ENCODE assay signal across 1 cellular context in genomic region chr3:17431004-17431403, GRCh38.
TF ChIP-seq lines count a peak whose summit lies in the region.

No MANE protein-coding gene starts in this region.

TF ChIP-seq in K562, 482 proteins besides CTCF, POLR2A, EP300 and RAD21 (continued from another document):
- TF ChIP-seq SMC3 (conservative IDR thresholded peaks at IDR 0.05; ENCODE audit: insufficient read depth, low read depth, low read length), result peak; percentile 58; the same call in 1 of the 2 replicates
- 0 out of 2 replicates have a peak, but pooled peaks have one; percentile 21 for TF ChIP-seq EP400 (IDR thresholded peaks at IDR 0.05)
- TF ChIP-seq MBD2 (IDR thresholded peaks at IDR 0.05; ENCODE audit: borderline replicate concordance, low read depth), result no peak
- no peak for TF ChIP-seq AFF4 (CRISPR knock-in tag; IDR thresholded peaks at IDR 0.05)
